In the genomic region with DNA sequence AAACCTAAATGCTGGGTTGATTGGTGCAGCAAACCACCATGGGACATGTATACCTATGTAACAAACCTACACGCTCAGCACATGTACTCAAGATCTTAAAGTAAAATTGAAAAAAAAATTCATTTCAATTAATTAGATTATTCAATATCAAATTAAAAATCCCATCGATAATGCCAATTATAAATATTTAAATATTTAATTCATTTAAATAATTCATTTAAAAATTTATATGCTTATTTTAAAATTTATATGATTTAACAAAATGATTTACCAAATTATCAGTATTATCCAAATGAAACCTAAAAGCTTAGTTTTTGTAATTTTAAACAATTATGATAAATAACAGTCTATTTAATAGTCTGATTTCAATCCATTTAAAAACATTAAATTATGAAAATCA, we compare ENCODE assay signal across 28 cellular contexts.
"Had no signal": no experiment of that assay in that cellular context is flagged by ENCODE, and none has a peak within 500 bp of the region (broad histone marks: within the 10 kb centered on the region; RNA-seq: fewer than 3 reads in every experiment).

No MANE protein-coding gene starts in this region.

- H3K36me3 ChIP-seq: gastrocnemius medialis, heart left ventricle had no signal

- DNase-seq: activated B cell treated with CpG ODN at 0.5 μM for 24 hours; activated CD4-positive, alpha-beta T cell treated with anti-CD3 and anti-CD28 coated beads for 48 hours; activated CD4-positive, alpha-beta T cell treated with anti-CD3 and anti-CD28 coated beads, Interleukin-2, amount 50 U/mL, for 1 hour; activated CD4-positive, alpha-beta T cell treated with anti-CD3 and anti-CD28 coated beads, Interleukin-2, amount 50 U/mL, for 48 hours; activated CD8-positive, alpha-beta memory T cell treated with anti-CD3 and anti-CD28 coated beads for 24 hours; activated CD8-positive, alpha-beta T cell treated with anti-CD3 and anti-CD28 coated beads for 36 hours; activated effector memory CD4-positive, alpha-beta T cell treated with Interleukin-2 at 50 U/mL for 16 hours; activated gamma-delta T cell treated with Interleukin-2 at 50 U/mL for 16 hours; activated naive CD4-positive, alpha-beta T cell treated with anti-CD3 and anti-CD28 coated beads, Interleukin-2, amount 50 U/mL, for 16 hours; activated naive CD4-positive, alpha-beta T cell treated with Interleukin-2 at 50 U/mL for 16 hours; activated T-cell treated with anti-CD3 and anti-CD28 coated beads, Interleukin-2, amount 50 U/mL, for 4 hours; amniotic stem cell; aorta; body of pancreas; caudate nucleus; cortex of kidney; dermis blood vessel endothelial cell; effector CD4-positive, alpha-beta T cell; effector memory CD8-positive, alpha-beta T cell; foreskin fibroblast; gastrocnemius medialis; glutamatergic neuron; heart left ventricle; T-helper 2 cell had no signal

- H3K9me3 ChIP-seq: body of pancreas, gastrocnemius medialis had no signal

- ATAC-seq: activated CD4-positive, CD25-positive, alpha-beta regulatory T cell treated with anti-CD3 and anti-CD28 coated beads, Interleukin-2, amount 50 U/mL, for 24 hours; activated CD8-positive, alpha-beta T cell treated with anti-CD3 and anti-CD28 coated beads for 36 hours; activated T-cell treated with anti-CD3 and anti-CD28 coated beads, Interleukin-2, amount 50 U/mL, for 4 hours; activated T-helper 17 cell treated with anti-CD3 and anti-CD28 coated beads, Interleukin-2, amount 50 U/mL, for 72 hours; body of pancreas; effector memory CD8-positive, alpha-beta T cell; esophagus mucosa; gastrocnemius medialis; heart left ventricle had no signal

- H3K4me1 ChIP-seq: body of pancreas, gastrocnemius medialis, heart left ventricle had no signal

- H3K27ac ChIP-seq: body of pancreas, gastrocnemius medialis, heart left ventricle, VCaP had no signal

- H3K27me3 ChIP-seq: body of pancreas, gastrocnemius medialis, heart left ventricle had no signal

- H3K4me3 ChIP-seq: body of pancreas, gastrocnemius medialis, heart left ventricle had no signal
